In genomic region chr4:25970691-25971427, GRCh38 we compare ENCODE assay signal across 11 cellular contexts. TPM values are rescaled to one million over a fixed set of nuclear protein-coding genes. Genes with fewer than 3 reads are reported as not detected.
DNase-seq lines count a peak whose midpoint lies in the region; ATAC-seq and TF ChIP-seq lines count a peak whose summit lies in the region.
"Had no signal": no experiment of that assay in that cellular context is flagged by ENCODE, and none has a peak within 500 bp of the region (broad histone marks: within the 10 kb centered on the region; RNA-seq: fewer than 3 reads in every experiment).

No MANE protein-coding gene starts in this region.

- TF ChIP-seq EP300 in transverse colon (IDR thresholded peaks at IDR 0.05; ENCODE audit: low read depth): no peak

- no peaks in the 10 kb centered on the region for H3K27me3 ChIP-seq in left lung
- no peaks in the 10 kb centered on the region for H3K27me3 ChIP-seq in transverse colon
- H3K27me3 ChIP-seq in dorsolateral prefrontal cortex: no peaks in the 10 kb centered on the region

- DNase-seq in DMS 273 (lab: John Stamatoyannopoulos, UW; ENCODE audit: unreplicated experiment): peak; percentile 13
- no peak for DNase-seq in DMS 273 treated with DMSO at 0.1 percent for 48 hours (lab: John Stamatoyannopoulos, UW)
- DNase-seq in caudate nucleus (lab: John Stamatoyannopoulos, UW): peak in 8 of 61 donors; percentile 5 to 36 (median 34)
- DNase-seq in left lung: no peak
- peak; percentile 39 for DNase-seq in transverse colon
- DNase-seq in dorsolateral prefrontal cortex: no peak
- no peak for DNase-seq in epidermal melanocyte (ENCODE audit: insufficient read length, low spot score)
- DNase-seq: HFFc6, NCI-H1930 had no signal

- H3K27ac ChIP-seq in caudate nucleus (ENCODE audit: low read depth, low read length) (peak overlapping the region; percentile 36), left lung (peak overlapping the region in 1 of 2 donors; percentile 67), transverse colon (peak overlapping the region in 3 of 4 donors; percentile 6 to 49 (median 30)), dorsolateral prefrontal cortex (peak overlapping the region in 17 of 59 donors; percentile 5 to 59 (median 26))
- H3K27ac ChIP-seq: 22Rv1 had no signal

- H3K4me3 ChIP-seq in left lung (no peak overlapping the region), transverse colon (no peak overlapping the region), dorsolateral prefrontal cortex (no peak overlapping the region)

- H3K36me3 ChIP-seq in left lung: no peaks in the 10 kb centered on the region
- H3K36me3 ChIP-seq in transverse colon: no peaks in the 10 kb centered on the region

- no peak for TF ChIP-seq POLR2A in transverse colon (IDR thresholded peaks at IDR 0.05)

- H3K9me3 ChIP-seq in left lung (no peaks in the 10 kb centered on the region), transverse colon (no peaks in the 10 kb centered on the region)

- peaks cover 0 to 18% of the 10 kb centered on the region in 2 donors for H3K4me1 ChIP-seq in left lung
- peaks cover 5 to 7% (median 7%) of the 10 kb centered on the region in 4 donors for H3K4me1 ChIP-seq in transverse colon

- no peak for TF ChIP-seq CTCF in left lung (IDR thresholded peaks at IDR 0.05)
- TF ChIP-seq CTCF in transverse colon (IDR thresholded peaks at IDR 0.05): no peak
- TF ChIP-seq CTCF in dorsolateral prefrontal cortex (IDR thresholded peaks at IDR 0.05 in 54 of 56, conservative IDR thresholded peaks at IDR 0.05 in 2 of 56; ENCODE audit: low read depth in 1 of 56, partially characterized antibody in 56 of 56): no peak

- intact Hi-C loops in left lung (cut with DNase I) (no loop called here), transverse colon (cut with DNase I; ENCODE audit: low total_unique reads) (no loop called here), dorsolateral prefrontal cortex (cut with DNase I) (no loop called here)

- ATAC-seq in left lung: peak; percentile 23
- no peak for ATAC-seq in HG02885 (IDR thresholded peaks at IDR 0.05; ENCODE audit: poor library complexity, unreplicated experiment)

- WGBS in transverse colon (ENCODE audit: low coverage in 1 of 2), 2 donors: 39% methylated on average over 6 of the region's 6 CpGs; no CpG with 5 or more reads in 1 of the 2 donors

- in situ Hi-C loops in transverse colon (cut with MboI; ENCODE audit: low pct_ligation_motif_present in 1 of 4, low pct_unique_long_range_greater_than_20kb in 1 of 4, low sequenced_read_pairs in 3 of 4): no loop called here

RNA-seq across cellular contexts. Expression of gene SMIM20, which starts 56.8 kb away (rescaled TPM):
- 10 to 100 TPM; 20.1 to 28.4 TPM for total RNA-seq in left lung
- 10 to 100 TPM in 2 of 4 donors, 1 to 10 TPM in 2; 1.8 to 46.8 (median 16.4) TPM for total RNA-seq in transverse colon
- total RNA-seq in dorsolateral prefrontal cortex: 10 to 100 TPM; 13.4 to 30.6 (median 19.7) TPM

Comparison
In these comparisons a context has a peak if more than half of its experiments do, and no peak if none do; other contexts are left out.
1. DNase-seq: peak in DMS 273 (single experiment) and transverse colon (single experiment); none in DMS 273 treated with DMSO at 0.1 percent for 48 hours (single experiment), left lung (0 of 2), dorsolateral prefrontal cortex (0 of 10) and epidermal melanocyte (single experiment).